28 cellular contexts compared by ENCODE assay signal in the genomic region with DNA sequence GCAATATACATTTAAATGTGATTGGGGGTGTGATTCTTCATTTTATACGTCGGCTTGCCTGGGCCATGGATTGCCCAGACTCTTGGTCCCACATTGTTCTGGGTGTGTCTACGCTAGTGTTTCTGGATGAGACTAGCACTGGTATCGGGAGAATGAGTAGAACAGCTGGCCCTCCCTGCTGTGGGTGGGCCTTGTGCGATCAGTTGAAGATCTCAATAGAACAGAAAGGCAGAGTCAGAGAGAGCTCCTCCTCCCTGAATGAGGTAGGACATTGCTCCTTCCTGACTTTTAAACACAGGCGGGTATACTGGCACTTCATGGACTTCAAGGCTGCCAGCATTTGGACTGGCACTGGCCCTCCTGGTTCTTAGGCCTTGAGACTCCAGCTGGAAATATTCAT.
"Had no signal": no experiment of that assay in that cellular context is flagged by ENCODE, and none has a peak within 500 bp of the region (broad histone marks: within the 10 kb centered on the region; RNA-seq: fewer than 3 reads in every experiment).

No MANE protein-coding gene starts in this region.

- H3K4me1 ChIP-seq: colonic mucosa, esophagus muscularis mucosa, esophagus squamous epithelium, foreskin keratinocyte, gastrocnemius medialis, gastroesophageal sphincter, heart left ventricle, heart right ventricle had no signal

- H3K36me3 ChIP-seq: colonic mucosa, esophagus muscularis mucosa, esophagus squamous epithelium, gastrocnemius medialis, gastroesophageal sphincter, heart left ventricle, heart right ventricle had no signal

- H3K27ac ChIP-seq: colonic mucosa, coronary artery, dorsolateral prefrontal cortex, epithelial cell of prostate, esophagus muscularis mucosa, esophagus squamous epithelium, foreskin keratinocyte, gastrocnemius medialis, gastroesophageal sphincter, heart left ventricle, heart right ventricle had no signal

- H3K9me3 ChIP-seq: colonic mucosa, esophagus muscularis mucosa, gastrocnemius medialis, gastroesophageal sphincter, heart left ventricle had no signal

- H3K4me3 ChIP-seq: colonic mucosa, coronary artery, dorsolateral prefrontal cortex, esophagus muscularis mucosa, esophagus squamous epithelium, gastrocnemius medialis, gastroesophageal sphincter, heart left ventricle, heart right ventricle had no signal

- ATAC-seq: effector memory CD8-positive, alpha-beta T cell; esophagus mucosa; foreskin keratinocyte; gastrocnemius medialis; gastroesophageal sphincter; heart left ventricle; heart right ventricle had no signal

- H3K27me3 ChIP-seq: colonic mucosa, dorsolateral prefrontal cortex, esophagus muscularis mucosa, esophagus squamous epithelium, foreskin keratinocyte, gastrocnemius medialis, gastroesophageal sphincter, heart left ventricle, heart right ventricle had no signal

- DNase-seq: colonic mucosa; cortex of kidney; dermis blood vessel endothelial cell; dorsolateral prefrontal cortex; effector CD4-positive, alpha-beta T cell; effector CD8-positive, alpha-beta T cell; effector memory CD4-positive, alpha-beta T cell; effector memory CD8-positive, alpha-beta T cell; endodermal cell; erythroblast; esophagus squamous epithelium; foreskin fibroblast; foreskin keratinocyte; foreskin melanocyte; gastrocnemius medialis; glutamatergic neuron; head of caudate nucleus; heart left ventricle; heart right ventricle had no signal

- FAIRE-seq: colon, endometrium, endothelial cell of umbilical vein, frontal cortex had no signal
